ENCODE assay signal across 8 cellular contexts in the genomic region with DNA sequence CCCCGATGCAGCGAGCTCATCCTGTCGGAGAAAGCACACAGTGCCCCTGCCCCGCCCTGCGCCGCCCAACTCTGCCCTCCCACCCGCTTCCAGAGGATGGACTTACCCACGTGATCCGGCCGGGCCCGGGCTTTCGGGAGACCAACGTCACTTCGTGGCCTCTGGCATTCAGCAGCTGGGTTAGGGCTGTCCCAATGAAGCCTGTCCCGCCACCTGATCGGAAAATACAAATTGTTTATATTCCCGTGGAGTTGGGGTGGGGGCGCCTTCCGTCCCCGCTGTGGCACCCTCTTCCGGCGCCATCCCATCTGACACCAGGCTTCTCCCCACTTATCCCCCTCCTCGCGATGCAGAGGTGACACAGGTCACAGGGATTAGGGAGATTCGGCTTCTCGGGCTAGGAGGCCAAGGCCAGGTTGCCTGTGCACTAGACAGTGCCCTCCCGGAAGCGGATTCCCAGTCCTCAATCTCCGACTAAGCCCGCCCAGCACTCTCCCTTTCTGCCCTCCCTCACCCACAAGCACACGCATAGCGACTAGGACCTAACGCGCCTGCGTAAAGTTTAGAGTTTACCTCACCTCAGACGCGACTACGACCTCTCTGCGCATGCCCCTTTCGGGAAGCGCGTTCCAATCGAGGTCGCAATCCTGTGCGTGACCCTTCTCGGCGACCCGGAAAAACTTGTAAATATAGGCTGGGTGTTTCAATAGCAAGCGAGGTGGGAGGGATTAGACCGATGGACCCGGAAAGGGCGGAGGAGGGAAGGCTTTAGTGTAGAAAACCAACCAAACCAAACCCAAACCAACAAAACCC. TPM values are rescaled to one million over a fixed set of nuclear protein-coding genes. Genes with fewer than 3 reads are reported as not detected.
DNase-seq lines count a peak whose midpoint lies in the region; ATAC-seq and TF ChIP-seq lines count a peak whose summit lies in the region.

Gene SDR39U1 (minus strand): TSS at position 537 of the 813 bp plus-strand sequence. CDS start 7 bp downstream, at position 530.

- peak; percentile 96 for DNase-seq in DMS53 treated with DMSO at 0.1 percent for 48 hours (lab: John Stamatoyannopoulos, UW; ENCODE audit: unreplicated experiment)
- peak; percentile 95 for DNase-seq in KG1 (lab: John Stamatoyannopoulos, UW)
- peak; percentile 96 for DNase-seq in Panc1 (ENCODE audit: low read depth, low spot score)
- peak; percentile 93 for DNase-seq in activated T-cell treated with anti-CD3 and anti-CD28 coated beads, Interleukin-2, amount 50 U/mL, for 4 hours
- peak; percentile 86 for DNase-seq in stimulated activated CD8-positive, alpha-beta memory T cell treated with anti-CD3 and anti-CD28 coated beads, Interleukin-7, amount 100 ng/mL, for 24 hours (ENCODE audit: low read depth)

- peak; percentile 91 for ATAC-seq in GM21723 (IDR thresholded peaks at IDR 0.05; ENCODE audit: unreplicated experiment)
- ATAC-seq in Panc1: peak; percentile 92
- peak; percentile 91 to 93 for ATAC-seq in activated T-cell treated with anti-CD3 and anti-CD28 coated beads, Interleukin-2, amount 50 U/mL, for 4 hours
- peak; percentile 92 for ATAC-seq in esophagus mucosa

- no TSS peak for BruUV-seq in Panc1 (replicated peaks; lab: Mats Ljungman, UMichigan)

- peak within 1 kb of the TSS; percentile 96 for H3K27ac ChIP-seq in Panc1 (ENCODE audit: low read length)
- peak within 1 kb of the TSS; percentile 82 for H3K27ac ChIP-seq in muscle layer of colon (ENCODE audit: low read depth, low read length)

- H3K4me1 Mint-ChIP-seq in activated T-cell treated with anti-CD3 and anti-CD28 coated beads, Interleukin-2, amount 50 U/mL, for 4 hours (ENCODE audit: low read depth): peaks cover 48% of the 10 kb centered on the region

- in situ Hi-C loops in Panc1 (cut with HindIII; ENCODE audit: low pct_unique_long_range_greater_than_20kb, low sequenced_read_pairs): no loop called here

- peaks cover 16% of the 10 kb centered on the region for H3K4me1 ChIP-seq in Panc1 (ENCODE audit: control insufficient read depth, insufficient read depth, low read length)
- peaks cover 28% of the 10 kb centered on the region for H3K4me1 ChIP-seq in muscle layer of colon (ENCODE audit: insufficient read depth, low read length)

- POLR2A ChIA-PET in Panc1 (lab: Charles Lee): interaction anchor here (0.8 to 1.1 kb wide), 2 partner anchors 12 to 200 kb away, joined by 3 to 4 read pairs; partner anchors contain the start of gene TINF2

- H3K36me3 ChIP-seq in Panc1 (ENCODE audit: control insufficient read depth, insufficient read depth, low read length) (peaks cover 7% of the 10 kb centered on the region; the same call in 1 of the 2 replicates), muscle layer of colon (ENCODE audit: insufficient read depth, low read length) (peaks cover 35% of the 10 kb centered on the region)

- H3K27me3 Mint-ChIP-seq in activated T-cell treated with anti-CD3 and anti-CD28 coated beads, Interleukin-2, amount 50 U/mL, for 4 hours (ENCODE audit: low read depth): no peaks in the 10 kb centered on the region

- TF ChIP-seq CTCF in Panc1 (IDR thresholded peaks at IDR 0.05): no peak

- H3K9me3 ChIP-seq in Panc1 (ENCODE audit: control insufficient read depth, insufficient read depth, low read depth, low read length): no peaks in the 10 kb centered on the region
- no peaks in the 10 kb centered on the region for H3K9me3 ChIP-seq in muscle layer of colon (ENCODE audit: low read length)

- CTCF ChIA-PET in Panc1 (lab: Charles Lee): interaction anchor here (0.5 to 1.3 kb wide), 4 partner anchors 11 to 109 kb away, joined by 3 to 8 read pairs (median 5); no protein-coding TSS in a partner anchor

- intact Hi-C loops in Panc1 (cut with micrococcal nuclease; ENCODE audit: unreplicated experiment): no loop called here

- no peaks in the 10 kb centered on the region for H3K9me3 Mint-ChIP-seq in activated T-cell treated with anti-CD3 and anti-CD28 coated beads, Interleukin-2, amount 50 U/mL, for 4 hours

- peak within 1 kb of the TSS; percentile 93 to 95 for H3K4me3 ChIP-seq in Panc1 (ENCODE audit: low read depth in 2 of 2, low read length in 2 of 2)
- peak within 1 kb of the TSS; percentile 55 to 94 for H3K4me3 ChIP-seq in muscle layer of colon (ENCODE audit: low read depth in 1 of 2, low read length in 2 of 2)

- H3K27me3 ChIP-seq in Panc1 (ENCODE audit: control insufficient read depth, insufficient read depth, low read length): no peaks in the 10 kb centered on the region
- no peaks in the 10 kb centered on the region for H3K27me3 ChIP-seq in muscle layer of colon (ENCODE audit: control insufficient read depth in 1 of 2, insufficient read depth in 2 of 2, low read length in 2 of 2)

- peaks cover 28% of the 10 kb centered on the region for H3K36me3 Mint-ChIP-seq in activated T-cell treated with anti-CD3 and anti-CD28 coated beads, Interleukin-2, amount 50 U/mL, for 4 hours (ENCODE audit: insufficient read depth)

- H3K9ac ChIP-seq in muscle layer of colon (ENCODE audit: low read length): peak within 1 kb of the TSS; percentile 88

- peak within 1 kb of the TSS; percentile 94 for H3K4me3 Mint-ChIP-seq in activated T-cell treated with anti-CD3 and anti-CD28 coated beads, Interleukin-2, amount 50 U/mL, for 4 hours

RNA-seq across cellular contexts. Expression of gene SDR39U1, which starts in this region (rescaled TPM):
- total RNA-seq in Panc1 (2021; ENCODE audit: unreplicated experiment) (54.2 TPM), esophagus mucosa (23.8 TPM)
- 49.1 TPM for polyA plus RNA-seq in Panc1 (2012; ENCODE audit: insufficient read length)
- total RNA-seq in activated T-cell treated with anti-CD3 and anti-CD28 coated beads, Interleukin-2, amount 50 U/mL, for 4 hours: 10 to 100 TPM; 52.6 to 59.9 (median 59.4) TPM

Comparison
In these comparisons a context has a peak if more than half of its experiments do, and no peak if none do; other contexts are left out.
1. Peak in every context shown above with its lines: DNase-seq, ATAC-seq, H3K4me3 ChIP-seq and H3K27ac ChIP-seq.